10 cellular contexts compared by ENCODE assay signal in the genomic region with DNA sequence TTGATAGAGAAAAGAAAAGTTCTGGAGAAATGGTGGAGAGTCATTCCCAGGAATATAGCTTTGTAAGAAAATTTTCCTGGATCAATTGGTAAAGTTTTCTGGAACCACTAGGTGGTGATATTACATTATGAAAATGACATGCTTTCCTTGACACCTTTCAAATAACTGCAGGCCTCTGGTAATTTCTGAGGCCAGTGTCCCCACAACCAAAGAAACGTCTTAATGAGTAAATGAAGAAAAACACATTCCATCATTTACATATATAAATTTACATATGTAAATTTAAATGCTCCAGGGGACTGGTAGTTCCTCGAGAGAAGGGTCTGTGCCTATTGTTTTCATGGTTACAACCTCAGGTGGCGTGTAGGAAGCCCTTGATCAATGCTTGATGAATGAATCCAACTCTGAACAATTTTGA. TPM values are rescaled to one million over a fixed set of nuclear protein-coding genes. Genes with fewer than 3 reads are reported as not detected.
DNase-seq lines count a peak whose midpoint lies in the region; ATAC-seq, FAIRE-seq and TF ChIP-seq lines count a peak whose summit lies in the region.
"Had no signal": no experiment of that assay in that cellular context is flagged by ENCODE, and none has a peak within 500 bp of the region (broad histone marks: within the 10 kb centered on the region; RNA-seq: fewer than 3 reads in every experiment).

No MANE protein-coding gene starts in this region.

- H3K36me3 ChIP-seq in A673 (ENCODE audit: insufficient read depth, low read length, poor library complexity, severe bottlenecking) (no peaks in the 10 kb centered on the region), astrocyte (ENCODE audit: insufficient read depth, low read length) (no peaks in the 10 kb centered on the region), small intestine (ENCODE audit: control insufficient read depth in 2 of 2, insufficient read depth in 2 of 2, low read length in 2 of 2) (no peaks in the 10 kb centered on the region)

- H3K27ac ChIP-seq in A673 (ENCODE audit: low read depth, low read length, poor library complexity, severe bottlenecking) (no peak overlapping the region), astrocyte (ENCODE audit: low read depth, low read length) (no peak overlapping the region), right cardiac atrium (ENCODE audit: low read length) (peak overlapping the region; percentile 83), small intestine (ENCODE audit: low read depth in 1 of 2, low read length in 1 of 2) (no peak overlapping the region)

- peak; percentile 65 for DNase-seq in A673 (ENCODE audit: low spot score)
- DNase-seq in ELF-1 (ENCODE audit: low read depth, low spot score), result peak; percentile 19
- DNase-seq in NCI-H1417 treated with DMSO at 0.1 percent for 48 hours (lab: John Stamatoyannopoulos, UW), result peak; percentile 50
- DNase-seq in astrocyte (ENCODE audit: low read depth), result peak; percentile 23
- no peak for DNase-seq in right cardiac atrium
- DNase-seq in small intestine, result peak; percentile 66

- FAIRE-seq in astrocyte (lab: Jason Lieb, UNC) (peak; percentile 77), small intestine (lab: Jason Lieb, UNC) (peak; percentile 47)

- H3K4me2 ChIP-seq in astrocyte (ENCODE audit: low read length), result no peak overlapping the region

- no peak overlapping the region for H3K4me3 Mint-ChIP-seq in astrocyte (ENCODE audit: unreplicated experiment)
- H3K4me3 Mint-ChIP-seq: dendritic cell treated with granulocyte-macrophage colony-stimulating factor and Interleukin-4, amounts not matched to agents 40 ng/mL and 50 ng/mL, for 4 days; stimulated activated naive CD8-positive, alpha-beta T cell treated with anti-CD3 and anti-CD28 coated beads, Interleukin-15, Interleukin-2, amounts not matched to agents 100 ng/mL and 50 ng/mL, for 24 hours had no signal

- H3K36me3 Mint-ChIP-seq in astrocyte (ENCODE audit: low read depth, unreplicated experiment), result no peaks in the 10 kb centered on the region

- H4K20me1 ChIP-seq in astrocyte (ENCODE audit: insufficient read depth, low read length), result no peaks in the 10 kb centered on the region

- no peak overlapping the region for H3K9ac ChIP-seq in astrocyte (ENCODE audit: low read length)

- 55% methylated on average over 3 of the region's 3 CpGs for WGBS in right cardiac atrium
- WGBS in small intestine, 3 donors, result 54 to 59% (median 56%) methylated on average over 3 of the region's 3 CpGs

- H3K27ac Mint-ChIP-seq in astrocyte (ENCODE audit: unreplicated experiment), result no peak overlapping the region
- H3K27ac Mint-ChIP-seq: dendritic cell treated with granulocyte-macrophage colony-stimulating factor and Interleukin-4, amounts not matched to agents 40 ng/mL and 50 ng/mL, for 4 days; stimulated activated naive CD8-positive, alpha-beta T cell treated with anti-CD3 and anti-CD28 coated beads, Interleukin-15, Interleukin-2, amounts not matched to agents 100 ng/mL and 50 ng/mL, for 24 hours had no signal

- CTCF ChIA-PET in A673 (lab: Charles Lee), result interaction anchor here (0.7 to 2.2 kb wide), 10 partner anchors 46 to 235 kb away, joined by 3 to 41 read pairs (median 6); no protein-coding TSS in a partner anchor

- H3K9me3 ChIP-seq in A673 (ENCODE audit: low read depth, low read length, poor library complexity, severe bottlenecking) (no peaks in the 10 kb centered on the region), astrocyte (ENCODE audit: insufficient read depth, low read depth, low read length) (no peaks in the 10 kb centered on the region), right cardiac atrium (ENCODE audit: control insufficient read depth, low read length) (no peaks in the 10 kb centered on the region), small intestine (ENCODE audit: control insufficient read depth, low read depth) (no peaks in the 10 kb centered on the region)

- H3K27me3 ChIP-seq in A673 (replicated peaks; ENCODE audit: insufficient read depth, low read depth, low read length, poor library complexity), result no peaks in the 10 kb centered on the region
- no peaks in the 10 kb centered on the region for H3K27me3 ChIP-seq in astrocyte (ENCODE audit: insufficient read depth, low read length)
- no peaks in the 10 kb centered on the region for H3K27me3 ChIP-seq in right cardiac atrium (ENCODE audit: control insufficient read depth, insufficient read depth)
- H3K27me3 ChIP-seq in small intestine (ENCODE audit: control insufficient read depth in 2 of 2, insufficient read depth in 2 of 2, low read length in 2 of 2), result no peaks in the 10 kb centered on the region

- H3K4me1 ChIP-seq in A673 (ENCODE audit: insufficient read depth, low read length, poor library complexity, severe bottlenecking), result no peaks in the 10 kb centered on the region
- H3K4me1 ChIP-seq in astrocyte (ENCODE audit: insufficient read depth, low read length), result no peaks in the 10 kb centered on the region
- H3K4me1 ChIP-seq in right cardiac atrium (ENCODE audit: control insufficient read depth, insufficient read depth, low read length), result peaks cover 2% of the 10 kb centered on the region
- H3K4me1 ChIP-seq in small intestine (ENCODE audit: control insufficient read depth in 2 of 2, insufficient read depth in 1 of 2, low read depth in 1 of 2, low read length in 1 of 2), result no peaks in the 10 kb centered on the region

- H3K9me3 Mint-ChIP-seq in astrocyte (ENCODE audit: unreplicated experiment), result no peaks in the 10 kb centered on the region
- H3K9me3 Mint-ChIP-seq: dendritic cell treated with granulocyte-macrophage colony-stimulating factor and Interleukin-4, amounts not matched to agents 40 ng/mL and 50 ng/mL, for 4 days; stimulated activated naive CD8-positive, alpha-beta T cell treated with anti-CD3 and anti-CD28 coated beads, Interleukin-15, Interleukin-2, amounts not matched to agents 100 ng/mL and 50 ng/mL, for 24 hours had no signal

- peak; percentile 61 to 78 for ATAC-seq in right cardiac atrium
- ATAC-seq in GM21423 (IDR thresholded peaks at IDR 0.05; ENCODE audit: unreplicated experiment), result no peak
- ATAC-seq in GM19467 (IDR thresholded peaks at IDR 0.05; ENCODE audit: unreplicated experiment), result no peak

- no peak overlapping the region for H3K4me3 ChIP-seq in A673 (ENCODE audit: low read depth, low read length, poor library complexity, severe bottlenecking)
- no peak overlapping the region for H3K4me3 ChIP-seq in astrocyte (ENCODE audit: insufficient read depth, low read depth, low read length)
- H3K4me3 ChIP-seq in right cardiac atrium (ENCODE audit: low read length), result no peak overlapping the region
- H3K4me3 ChIP-seq in small intestine (ENCODE audit: low read depth in 1 of 2, low read length in 2 of 2), result no peak overlapping the region

- BruUV-seq in A673 (replicated peaks; lab: Mats Ljungman, UMichigan), result no TSS peak

- H3K27me3 Mint-ChIP-seq in astrocyte (ENCODE audit: low read depth, unreplicated experiment), result peaks cover 2% of the 10 kb centered on the region
- H3K27me3 Mint-ChIP-seq: dendritic cell treated with granulocyte-macrophage colony-stimulating factor and Interleukin-4, amounts not matched to agents 40 ng/mL and 50 ng/mL, for 4 days; stimulated activated naive CD8-positive, alpha-beta T cell treated with anti-CD3 and anti-CD28 coated beads, Interleukin-15, Interleukin-2, amounts not matched to agents 100 ng/mL and 50 ng/mL, for 24 hours had no signal

- TF ChIP-seq CTCF in A673 (conservative IDR thresholded peaks at IDR 0.05; ENCODE audit: low read depth, low read length) (peak; percentile 71), astrocyte (IDR thresholded peaks at IDR 0.05; ENCODE audit: insufficient read depth, low read depth, low read length) (peak; percentile 49)

- POLR2A ChIA-PET in A673 (lab: Charles Lee; ENCODE audit: low non-redundant PET), result interaction anchor here (0.7 kb wide), 1 partner anchor 211 kb away, joined by 4 read pairs; no protein-coding TSS in a partner anchor

- no peak overlapping the region for H2AFZ ChIP-seq in astrocyte (ENCODE audit: low read depth, low read length)

- H3K79me2 ChIP-seq in astrocyte (ENCODE audit: insufficient read depth, low read length), result no peaks in the 10 kb centered on the region

- no peaks in the 10 kb centered on the region for H3K4me1 Mint-ChIP-seq in astrocyte (ENCODE audit: low read depth, unreplicated experiment)

- intact Hi-C loops in A673 (cut with micrococcal nuclease; ENCODE audit: unreplicated experiment), result loop anchor here (2.0 kb wide), 2 partner anchors 144 to 212 kb away; no protein-coding TSS in a partner anchor
- intact Hi-C loops in right cardiac atrium (cut with DNase I), result loop anchor here (2.0 to 5.0 kb wide), 3 partner anchors 140 to 211 kb away; no protein-coding TSS in a partner anchor

RNA-seq across cellular contexts. Expression of a gene that starts 17.2 kb away (rescaled TPM):
- total RNA-seq in A673 (2021) (19.2 and 19.8 TPM in 2 replicates), astrocyte (92.5 and 106 TPM in 2 replicates), right cardiac atrium (100 to 1,000 TPM; 139 to 184 (median 166) TPM)
- polyA plus RNA-seq in right cardiac atrium (107 TPM), small intestine (10 to 100 TPM; 23.0 to 37.0 (median 27.6) TPM)

RNA-seq across cellular contexts. Expression of a gene that starts 35.8 kb away (rescaled TPM):
- total RNA-seq in A673 (2021) (0.81 and 1.5 TPM in 2 replicates), astrocyte (0.65 and 0.66 TPM in 2 replicates), right cardiac atrium (under 1 TPM; 0.20 to 0.47 (median 0.20) TPM)
- polyA plus RNA-seq in right cardiac atrium (0.23 TPM), small intestine (under 1 TPM in 2 of 3 donors, not detected in 1; 0.42 to 0.81 TPM)

RNA-seq across cellular contexts. Expression of a gene that starts 35.9 kb away (rescaled TPM):
- 98.1 and 109 TPM in 2 replicates for total RNA-seq in A673 (2021)
- 36.6 and 37.4 TPM in 2 replicates for total RNA-seq in astrocyte
- 10 to 100 TPM; 19.7 to 22.4 (median 20.5) TPM for total RNA-seq in right cardiac atrium
- 18.0 TPM for polyA plus RNA-seq in right cardiac atrium
- polyA plus RNA-seq in small intestine, result 10 to 100 TPM; 15.7 to 43.8 (median 19.5) TPM

RNA-seq across cellular contexts. Expression of a gene that starts 45.2 kb away (rescaled TPM):
- total RNA-seq in A673 (2021) (18.9 and 20.9 TPM in 2 replicates), astrocyte (19.9 and 20.7 TPM in 2 replicates), right cardiac atrium (10 to 100 TPM; 29.9 to 43.6 (median 42.1) TPM)
- polyA plus RNA-seq in right cardiac atrium (39.5 TPM), small intestine (10 to 100 TPM; 33.5 to 97.7 (median 41.3) TPM)

Comparison
In these comparisons a context has a peak if more than half of its experiments do, and no peak if none do; other contexts are left out.
1. DNase-seq: peak in A673 (single experiment), ELF-1 (single experiment), NCI-H1417 treated with DMSO at 0.1 percent for 48 hours (single experiment), astrocyte (single experiment) and small intestine (single experiment); none in right cardiac atrium (0 of 3).
2. ATAC-seq: peak in right cardiac atrium (2 of 2); none in GM21423 (single experiment) and GM19467 (single experiment).